In the genomic region with DNA sequence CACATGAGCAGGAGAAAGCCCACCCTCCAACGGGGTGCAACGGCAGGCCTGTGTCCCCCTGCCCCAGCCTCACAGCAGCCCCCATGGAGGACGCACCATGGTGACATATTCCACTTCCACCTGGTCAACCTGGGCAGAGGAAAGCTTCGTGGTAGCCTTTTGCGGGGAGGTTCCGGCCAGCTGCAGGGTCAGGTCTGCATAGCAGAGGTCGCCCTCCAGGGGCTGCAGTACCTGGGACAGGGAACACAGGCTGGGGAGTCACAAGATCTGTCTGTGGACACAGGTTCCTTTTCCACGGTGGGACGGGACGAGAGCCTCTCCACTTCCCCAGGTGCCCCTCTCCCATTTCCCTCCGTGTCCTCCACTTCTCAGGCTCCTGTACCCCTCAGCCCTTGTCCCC, we compare ENCODE assay signal across 17 cellular contexts. TPM values are rescaled to one million over a fixed set of nuclear protein-coding genes. Genes with fewer than 3 reads are reported as not detected.
DNase-seq lines count a peak whose midpoint lies in the region; ATAC-seq and TF ChIP-seq lines count a peak whose summit lies in the region.
"Had no signal": no experiment of that assay in that cellular context is flagged by ENCODE, and none has a peak within 500 bp of the region (broad histone marks: within the 10 kb centered on the region; RNA-seq: fewer than 3 reads in every experiment).

No MANE protein-coding gene starts in this region.

- peak overlapping the region; percentile 54 for H3K9ac ChIP-seq in neuronal stem cell (ENCODE audit: low read depth, low read length, poor library complexity)
- H3K9ac ChIP-seq: BLaER1 had no signal

- H3K4me3 Mint-ChIP-seq in GM23338, result no peak overlapping the region
- H3K4me3 Mint-ChIP-seq: CD4-positive, CD25-positive, alpha-beta regulatory T cell; CD8-positive, alpha-beta memory T cell; HFFc6; IgD-negative memory B cell had no signal

- DNase-seq in GM23338 (ENCODE audit: low spot score) (peak; percentile 21), WERI-Rb-1 (no peak), neuronal stem cell (ENCODE audit: low spot score) (no peak), Kasumi-1 (lab: John Stamatoyannopoulos, UW) (no peak), SK-N-DZ (ENCODE audit: low spot score) (no peak)
- no peak for DNase-seq in effector memory CD4-positive, alpha-beta T cell
- DNase-seq: Caco-2; CD4-positive, CD25-positive, alpha-beta regulatory T cell; CD8-positive, alpha-beta memory T cell; HFFc6; Karpas-422; KBM-7 had no signal

- H3K9me3 ChIP-seq in WERI-Rb-1 (ENCODE audit: severe bottlenecking) (no peaks in the 10 kb centered on the region), neuronal stem cell (replicated peaks in 1 of 2; ENCODE audit: control insufficient read depth in 2 of 2, insufficient read depth in 1 of 2, low read depth in 1 of 2, low read length in 2 of 2) (no peaks in the 10 kb centered on the region)
- H3K9me3 ChIP-seq in effector memory CD4-positive, alpha-beta T cell (ENCODE audit: control insufficient read depth, low read length), result no peaks in the 10 kb centered on the region
- H3K9me3 ChIP-seq: BLaER1, Caco-2 had no signal

- no peak overlapping the region for H2BK120ac ChIP-seq in neuronal stem cell (ENCODE audit: low read depth, low read length)

- no peak overlapping the region for H4K91ac ChIP-seq in neuronal stem cell (ENCODE audit: low read depth, low read length, poor library complexity)

- TF ChIP-seq CTCF in GM23338 (conservative IDR thresholded peaks at IDR 0.05; ENCODE audit: low read depth in 2 of 2) (peak in 1 of 2 experiments; percentile 36; a peak in 2 of 4 replicates), WERI-Rb-1 (IDR thresholded peaks at IDR 0.05; ENCODE audit: low read depth, low read length) (0 out of 2 replicates have a peak, but pooled peaks have one; percentile 13)

- no peaks in the 10 kb centered on the region for H3K27me3 ChIP-seq in GM23338 (ENCODE audit: insufficient read depth)
- H3K27me3 ChIP-seq in WERI-Rb-1 (ENCODE audit: insufficient read depth, low read depth, severe bottlenecking), result no peaks in the 10 kb centered on the region
- H3K27me3 ChIP-seq in neuronal stem cell (ENCODE audit: control insufficient read depth in 3 of 3, insufficient read depth in 3 of 3, low read depth in 1 of 3, low read length in 3 of 3), result peaks cover 0 to 39% (median 0%) of the 10 kb centered on the region in 3 experiments
- no peaks in the 10 kb centered on the region for H3K27me3 ChIP-seq in effector memory CD4-positive, alpha-beta T cell (replicated peaks; ENCODE audit: control insufficient read depth, insufficient read depth, low read length, poor library complexity, severe bottlenecking)
- H3K27me3 ChIP-seq: BLaER1 had no signal

- H2BK15ac ChIP-seq in neuronal stem cell (ENCODE audit: low read length), result no peak overlapping the region

- no peak overlapping the region for H3K4ac ChIP-seq in neuronal stem cell (ENCODE audit: low read length)

- no peaks in the 10 kb centered on the region for H3K4me1 ChIP-seq in GM23338 (ENCODE audit: insufficient read depth)
- peaks cover 0 to 2% of the 10 kb centered on the region in 2 donors for H3K4me1 ChIP-seq in neuronal stem cell (ENCODE audit: control insufficient read depth in 2 of 2, insufficient read depth in 1 of 2, low read depth in 1 of 2, low read length in 2 of 2)
- no peaks in the 10 kb centered on the region for H3K4me1 ChIP-seq in effector memory CD4-positive, alpha-beta T cell (ENCODE audit: control insufficient read depth, insufficient read depth, low read length, poor library complexity, severe bottlenecking)
- H3K4me1 ChIP-seq: Caco-2 had no signal

- H3K4me3 ChIP-seq in GM23338 (no peak overlapping the region), WERI-Rb-1 (ENCODE audit: low read depth, low read length) (no peak overlapping the region), neuronal stem cell (ENCODE audit: low read length in 2 of 2) (no peak overlapping the region)
- no peak overlapping the region for H3K4me3 ChIP-seq in effector memory CD4-positive, alpha-beta T cell (ENCODE audit: insufficient read depth, low read depth, low read length, poor library complexity, severe bottlenecking)
- H3K4me3 ChIP-seq: BLaER1 had no signal

- H3K23ac ChIP-seq in neuronal stem cell (ENCODE audit: low read depth, low read length, poor library complexity), result peak overlapping the region; percentile 71

- no peaks in the 10 kb centered on the region for H3K9me2 ChIP-seq in GM23338 (ENCODE audit: insufficient read depth)

- H2BK5ac ChIP-seq in neuronal stem cell (ENCODE audit: low read length), result no peak overlapping the region

- H3K4me1 Mint-ChIP-seq in GM23338, result no peaks in the 10 kb centered on the region
- H3K4me1 Mint-ChIP-seq: CD8-positive, alpha-beta memory T cell had no signal

- H3K4me2 ChIP-seq in GM23338 (no peak overlapping the region), neuronal stem cell (ENCODE audit: insufficient read depth, low read length, poor library complexity, severe bottlenecking) (no peak overlapping the region)
- H3K4me2 ChIP-seq: BLaER1 had no signal

- peaks cover 16% of the 10 kb centered on the region for H3K27me3 Mint-ChIP-seq in GM23338 (ENCODE audit: insufficient read depth, low read depth, poor library complexity)

- H3K14ac ChIP-seq in neuronal stem cell (ENCODE audit: low read length), result no peak overlapping the region

- ATAC-seq in GM23338 (peak; percentile 62), HG02623 (IDR thresholded peaks at IDR 0.05; ENCODE audit: unreplicated experiment) (no peak)
- ATAC-seq: HCT116 had no signal

- H3K27ac ChIP-seq in GM23338 (ENCODE audit: low read depth) (no peak overlapping the region), WERI-Rb-1 (no peak overlapping the region), neuronal stem cell (replicated peaks; ENCODE audit: low read length) (no peak overlapping the region)
- no peak overlapping the region for H3K27ac ChIP-seq in effector memory CD4-positive, alpha-beta T cell (ENCODE audit: insufficient read depth, low read length, poor library complexity, severe bottlenecking)
- H3K27ac ChIP-seq: BLaER1 had no signal

- no peak overlapping the region for H2AFZ ChIP-seq in GM23338
- H2AFZ ChIP-seq in neuronal stem cell (ENCODE audit: low read length), result no peak overlapping the region

- no peaks in the 10 kb centered on the region for H3F3A ChIP-seq in GM23338 (replicated peaks; ENCODE audit: low read depth)

- H3K79me2 ChIP-seq in GM23338 (replicated peaks; ENCODE audit: insufficient read depth), result no peaks in the 10 kb centered on the region

- H3K79me1 ChIP-seq in neuronal stem cell (ENCODE audit: low read depth, low read length), result no peaks in the 10 kb centered on the region

- H3K36me3 ChIP-seq in GM23338 (ENCODE audit: insufficient read depth) (no peaks in the 10 kb centered on the region), WERI-Rb-1 (peaks cover 9% of the 10 kb centered on the region; the same call in 1 of the 2 replicates), neuronal stem cell (replicated peaks in 1 of 2; ENCODE audit: control insufficient read depth in 2 of 2, insufficient read depth in 2 of 2, low read length in 2 of 2) (no peaks in the 10 kb centered on the region)
- H3K36me3 ChIP-seq in effector memory CD4-positive, alpha-beta T cell (ENCODE audit: control insufficient read depth, insufficient read depth, low read length), result no peaks in the 10 kb centered on the region
- H3K36me3 ChIP-seq: BLaER1 had no signal

- H4K8ac ChIP-seq in neuronal stem cell (ENCODE audit: low read depth, low read length), result no peak overlapping the region

- H3K36me3 Mint-ChIP-seq in GM23338 (ENCODE audit: low read depth), result no peaks in the 10 kb centered on the region
- H3K36me3 Mint-ChIP-seq: CD8-positive, alpha-beta memory T cell had no signal

- peak overlapping the region; percentile 30 for H2BK12ac ChIP-seq in neuronal stem cell (ENCODE audit: low read length)

- H2AK5ac ChIP-seq in neuronal stem cell (ENCODE audit: low read depth, low read length), result peak overlapping the region; percentile 11

- H3K27ac Mint-ChIP-seq in GM23338, result no peak overlapping the region
- H3K27ac Mint-ChIP-seq: CD4-positive, CD25-positive, alpha-beta regulatory T cell; HFFc6; IgD-negative memory B cell had no signal

- H3K18ac ChIP-seq in neuronal stem cell (ENCODE audit: low read length), result no peak overlapping the region

- H4K20me1 ChIP-seq in GM23338 (replicated peaks; ENCODE audit: insufficient read depth), result no peaks in the 10 kb centered on the region
- H4K20me1 ChIP-seq: BLaER1 had no signal

- peaks cover 4% of the 10 kb centered on the region for H3K9me3 Mint-ChIP-seq in GM23338
- H3K9me3 Mint-ChIP-seq: CD8-positive, alpha-beta memory T cell had no signal

- no CpG with 5 or more reads among the region's 11 CpGs for WGBS in neuronal stem cell (ENCODE audit: extremely low coverage in 2 of 2, insufficient read length in 2 of 2, insufficient replicate concordance in 1 of 2), 2 donors

TF ChIP-seq in GM23338, 12 proteins besides CTCF, POLR2A, EP300 and RAD21 (continues in another document):
- TF ChIP-seq JUNB (IDR thresholded peaks at IDR 0.05; ENCODE audit: unreplicated experiment), result no peak
- TF ChIP-seq NANOG (IDR thresholded peaks at IDR 0.05; ENCODE audit: borderline replicate concordance), result no peak
- TF ChIP-seq EZH2phosphoT487 (IDR thresholded peaks at IDR 0.05; ENCODE audit: unreplicated experiment), result no peak

RNA-seq across cellular contexts. Expression of a gene that starts 17.1 kb away (rescaled TPM):
- total RNA-seq in GM23338 (2014; rRNA removed; shearing (Covaris generic)), result not detected in 2 replicates
- polyA plus RNA-seq in GM23338 (2016; fragmentation: Nextera tagmentation; extraction: Ambion mirVana), result not detected in 2 replicates
- polyA plus RNA-seq in neuronal stem cell (2013, experiment 1 of 2), result not detected
- not detected for polyA plus RNA-seq in neuronal stem cell (2013, experiment 2 of 2)
- polyA plus RNA-seq in SK-N-DZ (2014; cell fraction: cytosol; rRNA removed), result not detected in 2 replicates
- polyA plus RNA-seq in SK-N-DZ (2014; cell fraction: nucleus; rRNA removed), result not detected in 2 replicates
- total RNA-seq: CD8-positive, alpha-beta memory T cell; H4; HFFc6 had no signal
- polyA plus RNA-seq: CD8-positive, alpha-beta memory T cell; IgD-negative memory B cell had no signal

RNA-seq across cellular contexts. Expression of a gene that starts 41.4 kb away (rescaled TPM):
- total RNA-seq in GM23338 (2014; rRNA removed; shearing (Covaris generic)), result 3.4 and 5.2 TPM in 2 replicates
- 3.3 and 3.6 TPM in 2 replicates for polyA plus RNA-seq in GM23338 (2016; fragmentation: Nextera tagmentation; extraction: Ambion mirVana)
- 1.6 TPM for polyA plus RNA-seq in neuronal stem cell (2013, experiment 1 of 2)
- polyA plus RNA-seq in neuronal stem cell (2013, experiment 2 of 2), result 1.4 TPM
- 0.08 and 0.16 TPM in 2 replicates for polyA plus RNA-seq in SK-N-DZ (2014; cell fraction: cytosol; rRNA removed)
- polyA plus RNA-seq in SK-N-DZ (2014; cell fraction: nucleus; rRNA removed), result 0.30 TPM in 2 replicates
- total RNA-seq: H4 had no signal

RNA-seq across cellular contexts. Expression of a gene that starts 52.8 kb away (rescaled TPM):
- total RNA-seq in GM23338 (2014; rRNA removed; shearing (Covaris generic)), result 85.8 and 100 TPM in 2 replicates
- 48.8 and 49.3 TPM in 2 replicates for polyA plus RNA-seq in GM23338 (2016; fragmentation: Nextera tagmentation; extraction: Ambion mirVana)
- polyA plus RNA-seq in neuronal stem cell (2013, experiment 1 of 2), result 67.4 TPM
- 67.1 TPM for polyA plus RNA-seq in neuronal stem cell (2013, experiment 2 of 2)
- 25.8 and 39.1 TPM in 2 replicates for polyA plus RNA-seq in SK-N-DZ (2014; cell fraction: cytosol; rRNA removed)
- 15.7 and 16.5 TPM in 2 replicates for polyA plus RNA-seq in SK-N-DZ (2014; cell fraction: nucleus; rRNA removed)
